In the genomic region with DNA sequence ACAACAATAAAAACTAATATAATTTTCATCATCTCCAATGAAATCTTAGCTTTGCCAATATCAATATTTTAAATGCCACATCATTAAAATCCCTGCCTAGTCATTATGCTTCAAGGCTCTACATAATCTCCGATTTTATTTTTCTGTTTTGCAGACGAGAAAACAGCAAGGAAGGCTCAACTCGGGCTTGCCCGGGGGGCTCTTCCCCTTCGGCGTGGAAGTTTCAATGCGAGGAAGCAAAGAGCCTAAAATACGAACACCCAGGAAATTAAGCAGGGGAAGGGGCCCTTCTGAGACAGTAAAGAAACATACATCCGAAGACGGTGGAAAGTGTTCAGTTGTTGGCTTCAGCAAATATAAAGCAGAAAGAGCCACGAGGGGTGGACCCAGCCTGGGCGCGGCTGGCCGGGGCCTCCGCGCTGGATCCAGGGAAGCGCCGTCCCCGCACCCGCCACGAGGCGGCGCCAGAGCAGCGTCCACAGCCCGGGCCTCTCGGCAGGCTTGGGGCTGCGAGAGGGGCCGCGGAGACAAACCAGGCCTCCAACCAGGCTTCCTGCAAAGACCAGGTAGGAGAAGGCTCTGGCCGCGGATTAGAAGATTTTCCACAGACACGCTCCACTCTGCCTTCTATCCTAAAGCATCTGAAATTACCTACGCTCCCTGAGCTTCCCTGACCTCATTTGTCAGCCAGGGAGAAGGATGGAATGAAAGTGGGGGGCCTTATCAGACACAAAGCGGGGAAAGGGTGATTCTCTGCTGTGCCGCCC, we compare ENCODE assay signal across 8 cellular contexts.
DNase-seq lines count a peak whose midpoint lies in the region; ATAC-seq and TF ChIP-seq lines count a peak whose summit lies in the region.

No MANE protein-coding gene starts in this region.

- intact Hi-C loops in ascending aorta (cut with DNase I), result loop anchor here (2.0 to 5.0 kb wide), 2 partner anchors 413 to 743 kb away; no protein-coding TSS in a partner anchor

- no peak for ATAC-seq in HG02852 (IDR thresholded peaks at IDR 0.05; ENCODE audit: unreplicated experiment)

- peaks cover 15% of the 10 kb centered on the region for H3K27me3 ChIP-seq in HUES6 (ENCODE audit: control insufficient read depth, insufficient read depth, low read length)
- no peaks in the 10 kb centered on the region for H3K27me3 ChIP-seq in SU-DHL-6 (ENCODE audit: low read length)
- H3K27me3 ChIP-seq in ascending aorta, result no peaks in the 10 kb centered on the region
- H3K27me3 ChIP-seq in skeletal muscle satellite cell (ENCODE audit: control insufficient read depth, insufficient read depth, low read length), result no peaks in the 10 kb centered on the region

- no peak overlapping the region for H2AFZ ChIP-seq in SU-DHL-6 (ENCODE audit: low read depth, low read length, severe bottlenecking)

- no peaks in the 10 kb centered on the region for H3K79me2 ChIP-seq in SU-DHL-6 (ENCODE audit: insufficient read depth, low read length)

- no peaks in the 10 kb centered on the region for H3K36me3 ChIP-seq in HUES6 (ENCODE audit: control insufficient read depth, insufficient read depth, low read length)
- H3K36me3 ChIP-seq in SU-DHL-6 (ENCODE audit: low read length), result no peaks in the 10 kb centered on the region
- no peaks in the 10 kb centered on the region for H3K36me3 ChIP-seq in ascending aorta
- no peaks in the 10 kb centered on the region for H3K36me3 ChIP-seq in skeletal muscle satellite cell (ENCODE audit: insufficient read depth, low read length)

- DNase-seq in NCI-H2196 (lab: John Stamatoyannopoulos, UW; ENCODE audit: unreplicated experiment) (peak; percentile 15), NCI-H2196 treated with DMSO at 0.1 percent for 48 hours (lab: John Stamatoyannopoulos, UW; ENCODE audit: unreplicated experiment) (no peak), ascending aorta (ENCODE audit: low spot score in 2 of 2) (no peak), hypothalamus (lab: John Stamatoyannopoulos, UW) (peak in 48 of 51 donors; percentile 3 to 79 (median 44))

- peak; percentile 72 for TF ChIP-seq CTCF in SU-DHL-6 (IDR thresholded peaks at IDR 0.05; ENCODE audit: insufficient read depth, low read length, poor library complexity, severe bottlenecking)
- peak; percentile 90 to 99 (median 94) for TF ChIP-seq CTCF in ascending aorta (IDR thresholded peaks at IDR 0.05)

- H3K4me3 ChIP-seq in HUES6 (ENCODE audit: low read depth, low read length) (peak overlapping the region; percentile 38; the same call in 1 of the 2 replicates), SU-DHL-6 (ENCODE audit: insufficient read depth, low read length, poor library complexity, severe bottlenecking) (no peak overlapping the region), ascending aorta (peak overlapping the region in 1 of 2 donors; percentile 18), skeletal muscle satellite cell (ENCODE audit: low read length) (peak overlapping the region; percentile 52)

- H3K4me2 ChIP-seq in SU-DHL-6 (ENCODE audit: low read depth, low read length, poor library complexity, severe bottlenecking) (no peak overlapping the region), skeletal muscle satellite cell (ENCODE audit: low read length) (peak overlapping the region; percentile 75)

- H3K27ac ChIP-seq in HUES6 (ENCODE audit: low read depth, low read length) (no peak overlapping the region), SU-DHL-6 (ENCODE audit: low read depth, low read length) (no peak overlapping the region), ascending aorta (no peak overlapping the region)

- no peaks in the 10 kb centered on the region for H4K20me1 ChIP-seq in SU-DHL-6 (ENCODE audit: low read depth, low read length)

- H3K9me3 ChIP-seq in HUES6 (ENCODE audit: control insufficient read depth, insufficient read depth, low read depth, low read length) (no peaks in the 10 kb centered on the region), SU-DHL-6 (ENCODE audit: insufficient read depth, low read length) (no peaks in the 10 kb centered on the region), ascending aorta (no peaks in the 10 kb centered on the region), skeletal muscle satellite cell (replicated peaks; ENCODE audit: low read length) (no peaks in the 10 kb centered on the region)

- H3K4me1 ChIP-seq in HUES6 (ENCODE audit: control insufficient read depth, insufficient read depth, low read length), result peaks cover 9% of the 10 kb centered on the region; the same call in 1 of the 2 replicates
- H3K4me1 ChIP-seq in ascending aorta, result no peaks in the 10 kb centered on the region
- peaks cover 9% of the 10 kb centered on the region for H3K4me1 ChIP-seq in skeletal muscle satellite cell (ENCODE audit: control insufficient read depth, insufficient read depth, low read length)

- no peaks in the 10 kb centered on the region for H3K9me2 ChIP-seq in SU-DHL-6 (replicated peaks; ENCODE audit: insufficient read depth, low read length)

- H3F3A ChIP-seq in SU-DHL-6 (ENCODE audit: insufficient read depth), result no peaks in the 10 kb centered on the region

- H3K9ac ChIP-seq in HUES6 (ENCODE audit: low read length) (no peak overlapping the region), SU-DHL-6 (ENCODE audit: low read length) (no peak overlapping the region), skeletal muscle satellite cell (ENCODE audit: low read depth, low read length) (peak overlapping the region; percentile 54)

Comparison
In these comparisons a context has a peak if more than half of its experiments do, and no peak if none do; other contexts are left out.
1. DNase-seq: peak in NCI-H2196 (single experiment) and hypothalamus (48 of 51); none in NCI-H2196 treated with DMSO at 0.1 percent for 48 hours (single experiment) and ascending aorta (0 of 2).